ENCODE assay signal across 24 cellular contexts in genomic region chr10:20369863-20370736, GRCh38.
DNase-seq lines count a peak whose midpoint lies in the region; ATAC-seq and TF ChIP-seq lines count a peak whose summit lies in the region.
"Had no signal": no experiment of that assay in that cellular context is flagged by ENCODE, and none has a peak within 500 bp of the region (broad histone marks: within the 10 kb centered on the region; RNA-seq: fewer than 3 reads in every experiment).

No MANE protein-coding gene starts in this region.

- intact Hi-C loops in esophagus muscularis mucosa (cut with DNase I) (no loop called here), mucosa of descending colon (cut with DNase I, micrococcal nuclease) (no loop called here), body of pancreas (cut with DNase I) (no loop called here)

- H3K4me3 ChIP-seq in esophagus muscularis mucosa (no peak overlapping the region), mucosa of descending colon (no peak overlapping the region), body of pancreas (no peak overlapping the region)
- H3K4me3 ChIP-seq: coronary artery, GM23248, MG63, thoracic aorta had no signal

- no peak overlapping the region for H3K4me3 Mint-ChIP-seq in glutamatergic neuron (ENCODE audit: unreplicated experiment)
- H3K4me3 Mint-ChIP-seq: activated CD4-positive, alpha-beta T cell treated with anti-CD3 and anti-CD28 coated beads for 36 hours; activated naive CD8-positive, alpha-beta T cell treated with anti-CD3 and anti-CD28 coated beads, Interleukin-2, amount 10 ng/mL, durations not matched to agents 7 days and 5 days; activated T-helper 1 cell treated with anti-CD3 and anti-CD28 coated beads, Interleukin-12 subunit alpha, Interleukin-12 subunit beta, Interleukin-2, Interleukin-4 antibody, amounts not matched to agents 30 ng/mL and 10 ng/mL and 1 ng/mL, durations not matched to agents 14 hours and 24 hours and 36 hours; CD8-positive, alpha-beta memory T cell; stimulated activated effector memory CD8-positive, alpha-beta T cell treated with anti-CD3 and anti-CD28 coated beads, Interleukin-12 subunit alpha, Interleukin-12 subunit beta, amount 100 ng/mL, for 72 hours had no signal

- H3K27me3 ChIP-seq in esophagus muscularis mucosa (no peaks in the 10 kb centered on the region), body of pancreas (no peaks in the 10 kb centered on the region)
- H3K27me3 ChIP-seq: brain microvascular endothelial cell, MG63 had no signal

- H3K36me3 Mint-ChIP-seq in glutamatergic neuron (ENCODE audit: unreplicated experiment) = no peaks in the 10 kb centered on the region
- H3K36me3 Mint-ChIP-seq: activated naive CD8-positive, alpha-beta T cell treated with anti-CD3 and anti-CD28 coated beads, Interleukin-2, amount 10 ng/mL, durations not matched to agents 7 days and 5 days; CD8-positive, alpha-beta memory T cell; stimulated activated effector memory CD8-positive, alpha-beta T cell treated with anti-CD3 and anti-CD28 coated beads, Interleukin-12 subunit alpha, Interleukin-12 subunit beta, amount 100 ng/mL, for 72 hours had no signal

- TF ChIP-seq EP300 in esophagus muscularis mucosa (IDR thresholded peaks at IDR 0.05) = no peak

- ATAC-seq in mucosa of descending colon (peak; percentile 74), HG03159 (IDR thresholded peaks at IDR 0.05; ENCODE audit: unreplicated experiment) (no peak), body of pancreas (no peak), GM21619 (IDR thresholded peaks at IDR 0.05; ENCODE audit: unreplicated experiment) (no peak)
- ATAC-seq: activated CD4-positive, alpha-beta T cell treated with anti-CD3 and anti-CD28 coated beads for 36 hours; HepG2; stimulated activated effector memory CD8-positive, alpha-beta T cell treated with anti-CD3 and anti-CD28 coated beads, Interleukin-12 subunit alpha, Interleukin-12 subunit beta, amount 100 ng/mL, for 72 hours had no signal

- no peak overlapping the region for H3K27ac ChIP-seq in esophagus muscularis mucosa (replicated peaks in 1 of 4)
- no peak overlapping the region for H3K27ac ChIP-seq in body of pancreas
- H3K27ac ChIP-seq: brain microvascular endothelial cell, coronary artery, GM23248, thoracic aorta had no signal

- 81% methylated on average over 7 of the region's 9 CpGs for WGBS in esophagus muscularis mucosa
- 76 to 79% methylated on average over 9 of the region's 9 CpGs for WGBS in body of pancreas, 2 donors

- H3K27ac Mint-ChIP-seq in glutamatergic neuron (ENCODE audit: unreplicated experiment) = no peak overlapping the region
- H3K27ac Mint-ChIP-seq: activated CD4-positive, alpha-beta T cell treated with anti-CD3 and anti-CD28 coated beads for 36 hours; activated naive CD8-positive, alpha-beta T cell treated with anti-CD3 and anti-CD28 coated beads, Interleukin-2, amount 10 ng/mL, durations not matched to agents 7 days and 5 days; activated T-helper 1 cell treated with anti-CD3 and anti-CD28 coated beads, Interleukin-12 subunit alpha, Interleukin-12 subunit beta, Interleukin-2, Interleukin-4 antibody, amounts not matched to agents 30 ng/mL and 10 ng/mL and 1 ng/mL, durations not matched to agents 14 hours and 24 hours and 36 hours; CD8-positive, alpha-beta memory T cell; stimulated activated effector memory CD8-positive, alpha-beta T cell treated with anti-CD3 and anti-CD28 coated beads, Interleukin-12 subunit alpha, Interleukin-12 subunit beta, amount 100 ng/mL, for 72 hours had no signal

- no peaks in the 10 kb centered on the region for H3K9me3 Mint-ChIP-seq in glutamatergic neuron (ENCODE audit: unreplicated experiment)

- H3K4me1 ChIP-seq in esophagus muscularis mucosa (no peaks in the 10 kb centered on the region), mucosa of descending colon (ENCODE audit: low read depth) (no peaks in the 10 kb centered on the region), body of pancreas (no peaks in the 10 kb centered on the region)

- H3K36me3 ChIP-seq in esophagus muscularis mucosa (no peaks in the 10 kb centered on the region), mucosa of descending colon (ENCODE audit: low read depth) (no peaks in the 10 kb centered on the region), body of pancreas (replicated peaks in 1 of 2; ENCODE audit: insufficient read depth in 1 of 2, low read depth in 2 of 2) (no peaks in the 10 kb centered on the region)
- H3K36me3 ChIP-seq: brain microvascular endothelial cell, MG63, thoracic aorta had no signal

- no peak for TF ChIP-seq CTCF in esophagus muscularis mucosa (IDR thresholded peaks at IDR 0.05)
- no peak for TF ChIP-seq CTCF in mucosa of descending colon (IDR thresholded peaks at IDR 0.05)
- TF ChIP-seq CTCF in glutamatergic neuron (IDR thresholded peaks at IDR 0.05; ENCODE audit: partially characterized antibody, unreplicated experiment) = no peak
- TF ChIP-seq CTCF in body of pancreas (IDR thresholded peaks at IDR 0.05) = no peak

- H3K4me1 Mint-ChIP-seq in glutamatergic neuron (ENCODE audit: low read depth, unreplicated experiment) = no peaks in the 10 kb centered on the region
- H3K4me1 Mint-ChIP-seq: activated CD4-positive, alpha-beta T cell treated with anti-CD3 and anti-CD28 coated beads for 36 hours; activated naive CD8-positive, alpha-beta T cell treated with anti-CD3 and anti-CD28 coated beads, Interleukin-2, amount 10 ng/mL, durations not matched to agents 7 days and 5 days; CD8-positive, alpha-beta memory T cell; stimulated activated effector memory CD8-positive, alpha-beta T cell treated with anti-CD3 and anti-CD28 coated beads, Interleukin-12 subunit alpha, Interleukin-12 subunit beta, amount 100 ng/mL, for 72 hours had no signal

- H3K9me3 ChIP-seq in esophagus muscularis mucosa = no peaks in the 10 kb centered on the region
- H3K9me3 ChIP-seq in mucosa of descending colon = no peaks in the 10 kb centered on the region
- no peaks in the 10 kb centered on the region for H3K9me3 ChIP-seq in body of pancreas
- H3K9me3 ChIP-seq: MG63, thoracic aorta had no signal

- H3K27me3 Mint-ChIP-seq in glutamatergic neuron (ENCODE audit: unreplicated experiment) = no peaks in the 10 kb centered on the region
- H3K27me3 Mint-ChIP-seq: activated CD4-positive, alpha-beta T cell treated with anti-CD3 and anti-CD28 coated beads for 36 hours; activated naive CD8-positive, alpha-beta T cell treated with anti-CD3 and anti-CD28 coated beads, Interleukin-2, amount 10 ng/mL, durations not matched to agents 7 days and 5 days; CD8-positive, alpha-beta memory T cell had no signal

- no peak for TF ChIP-seq POLR2A in esophagus muscularis mucosa (IDR thresholded peaks at IDR 0.05; ENCODE audit: low read depth)
- no peak for TF ChIP-seq POLR2A in body of pancreas (IDR thresholded peaks at IDR 0.05)

- DNase-seq in ELF-1 (ENCODE audit: low read depth, low spot score) (peak; percentile 88), NCI-H146 (lab: John Stamatoyannopoulos, UW) (peak; percentile 94), esophagus muscularis mucosa (ENCODE audit: extremely low spot score) (peak; percentile 60), mucosa of descending colon (peak; percentile 46 to 56 (median 49)), glutamatergic neuron (no peak), body of pancreas (no peak)
- DNase-seq: activated CD4-positive, alpha-beta T cell treated with anti-CD3 and anti-CD28 coated beads for 36 hours; activated naive CD8-positive, alpha-beta T cell treated with anti-CD3 and anti-CD28 coated beads, Interleukin-2, amount 10 ng/mL, durations not matched to agents 7 days and 5 days; brain microvascular endothelial cell; CD8-positive, alpha-beta memory T cell; GM23248; hypothalamus; MG63; NCI-H1694; NCI-H226; occipital lobe; SW 1271 had no signal

Comparison
In these comparisons a context has a peak if more than half of its experiments do, and no peak if none do; other contexts are left out.
1. DNase-seq: peak in ELF-1 (single experiment), NCI-H146 (single experiment), esophagus muscularis mucosa (single experiment) and mucosa of descending colon (3 of 3); none in glutamatergic neuron (single experiment) and body of pancreas (0 of 4).